Comparison of ENCODE assay signal across 20 cellular contexts in the genomic region with DNA sequence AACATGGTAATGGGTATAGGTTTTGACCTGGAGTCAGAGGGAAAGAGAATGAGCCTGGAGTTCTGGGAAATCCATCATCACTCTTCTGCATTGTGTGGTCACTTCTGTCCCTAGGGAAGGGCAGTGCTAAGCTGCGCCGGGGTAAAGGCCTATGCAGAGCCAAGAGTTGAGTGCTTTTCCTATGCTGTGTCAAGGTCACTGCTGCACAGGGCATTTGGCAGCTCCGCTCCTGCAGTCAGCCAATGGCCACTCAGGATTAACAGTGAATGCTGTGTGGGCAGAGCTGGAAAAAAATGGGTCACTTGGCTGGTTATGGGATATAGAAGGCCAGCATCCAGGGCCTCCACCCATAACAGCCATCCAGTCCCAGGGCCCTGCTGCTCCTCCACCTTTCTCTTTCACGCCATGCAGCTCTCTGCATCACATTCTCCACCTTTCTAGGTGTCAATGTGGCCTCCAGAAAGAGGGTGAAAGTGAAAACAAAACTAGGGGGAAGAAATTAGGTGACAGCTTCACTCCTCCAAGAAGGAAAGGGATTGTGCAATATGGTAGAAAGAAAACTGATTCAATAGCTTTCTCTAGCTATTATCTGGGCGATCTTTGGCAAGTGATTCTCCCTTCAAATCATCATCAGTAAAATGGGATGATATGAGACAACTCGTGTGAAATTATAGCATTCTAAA.
A peak's percentile ranks its signal among the peaks of the same experiment; 100 is the strongest.
DNase-seq lines count a peak whose midpoint lies in the region; ATAC-seq and TF ChIP-seq lines count a peak whose summit lies in the region.
"Had no signal": no experiment of that assay in that cellular context is flagged by ENCODE, and none has a peak within 500 bp of the region (broad histone marks: within the 10 kb centered on the region; RNA-seq: fewer than 3 reads in every experiment).

No MANE protein-coding gene starts in this region.

- POLR2A ChIA-PET in SK-N-SH (lab: Yijun Ruan, JAX) = no interaction called here

- CTCF ChIA-PET in activated naive CD4-positive, alpha-beta T cell treated with anti-CD3 and anti-CD28 coated beads, Interleukin-2, amount 10 ng/mL, durations not matched to agents 7 days and 5 days (lab: Charles Lee) = no interaction called here
- CTCF ChIA-PET in SK-N-SH (lab: Yijun Ruan, JAX) = interaction anchor here (1.3 kb wide), 1 partner anchor 9 kb away, joined by 3 read pairs; no protein-coding TSS in a partner anchor

- WGBS in SK-N-SH (ENCODE audit: low lambda C conversion rate) = 79% methylated on average over 6 of the region's 6 CpGs

- H3K4me2 ChIP-seq in SK-N-SH = no peak overlapping the region

- no peaks in the 10 kb centered on the region for H3K9me3 ChIP-seq in left ventricle myocardium inferior (replicated peaks)
- no peaks in the 10 kb centered on the region for H3K9me3 ChIP-seq in subcutaneous abdominal adipose tissue (ENCODE audit: control insufficient read depth in 5 of 5, low read length in 5 of 5)
- H3K9me3 ChIP-seq in SK-N-SH = no peaks in the 10 kb centered on the region
- H3K9me3 ChIP-seq: vagina had no signal

- intact Hi-C loops in left ventricle myocardium inferior (cut with micrococcal nuclease) = no loop called here

- no peaks in the 10 kb centered on the region for H3K79me2 ChIP-seq in SK-N-SH (ENCODE audit: insufficient read depth)
- H3K79me2 ChIP-seq: parathyroid adenoma had no signal

- DNase-seq in activated naive CD4-positive, alpha-beta T cell treated with anti-CD3 and anti-CD28 coated beads, Interleukin-2, amount 10 ng/mL, durations not matched to agents 7 days and 5 days = peak; percentile 38
- DNase-seq in activated naive CD4-positive, alpha-beta T cell treated with anti-CD3 and anti-CD28 coated beads, Interleukin-2, amount 50 U/mL, for 16 hours = no peak
- no peak for DNase-seq in activated naive CD8-positive, alpha-beta T cell treated with anti-CD3 and anti-CD28 coated beads, Interleukin-2, amount 50 U/mL, for 24 hours
- DNase-seq in left ventricle myocardium inferior (peak; percentile 36), SK-N-SH (no peak), DMS114 treated with DMSO at 0.1 percent for 48 hours (lab: John Stamatoyannopoulos, UW; ENCODE audit: unreplicated experiment) (no peak)
- DNase-seq: activated T-cell treated with anti-CD3 and anti-CD28 coated beads for 4 hours; COR-L47; effector memory CD4-positive, alpha-beta T cell; H7; Kasumi-1; NCI-H1436; T-helper 9 cell had no signal

- H3K27ac ChIP-seq in left ventricle myocardium inferior (replicated peaks) (peak overlapping the region; percentile 53), subcutaneous abdominal adipose tissue (ENCODE audit: low read depth, low read length) (peak overlapping the region; percentile 78), SK-N-SH (ENCODE audit: low read depth in 2 of 2, low read length in 1 of 2) (no peak overlapping the region)
- H3K27ac ChIP-seq: cardiac muscle cell, parathyroid adenoma, vagina had no signal

- no peaks in the 10 kb centered on the region for H4K20me1 ChIP-seq in SK-N-SH (ENCODE audit: insufficient read depth)

- no peaks in the 10 kb centered on the region for H3K36me3 ChIP-seq in left ventricle myocardium inferior
- H3K36me3 ChIP-seq in subcutaneous abdominal adipose tissue (ENCODE audit: control insufficient read depth in 5 of 5, insufficient read depth in 5 of 5, low read length in 5 of 5) = no peaks in the 10 kb centered on the region
- no peaks in the 10 kb centered on the region for H3K36me3 ChIP-seq in SK-N-SH (replicated peaks in 1 of 2; ENCODE audit: control insufficient read depth in 1 of 2, insufficient read depth in 2 of 2, low read length in 1 of 2)
- H3K36me3 ChIP-seq: cardiac muscle cell, vagina had no signal

- no peak for TF ChIP-seq EP300 in SK-N-SH (IDR thresholded peaks at IDR 0.05; ENCODE audit: borderline replicate concordance in 1 of 2, low read depth in 1 of 2, low read length in 1 of 2)

- TF ChIP-seq CTCF in left ventricle myocardium inferior (IDR thresholded peaks at IDR 0.05; ENCODE audit: borderline replicate concordance) (no peak), SK-N-SH (IDR thresholded peaks at IDR 0.05) (no peak)

- peak; percentile 61 for ATAC-seq in activated naive CD8-positive, alpha-beta T cell treated with anti-CD3 and anti-CD28 coated beads, Interleukin-2, amount 50 U/mL, for 24 hours
- ATAC-seq in HG02678 (IDR thresholded peaks at IDR 0.05; ENCODE audit: unreplicated experiment) = no peak

- H2AFZ ChIP-seq in SK-N-SH (ENCODE audit: low read depth) = no peak overlapping the region
- H2AFZ ChIP-seq: parathyroid adenoma had no signal

- H3K36me3 Mint-ChIP-seq in activated naive CD4-positive, alpha-beta T cell treated with anti-CD3 and anti-CD28 coated beads, Interleukin-2, amount 10 ng/mL, durations not matched to agents 7 days and 5 days = peaks cover 2% of the 10 kb centered on the region
- no peaks in the 10 kb centered on the region for H3K36me3 Mint-ChIP-seq in activated naive CD8-positive, alpha-beta T cell treated with anti-CD3 and anti-CD28 coated beads, Interleukin-2, amount 50 U/mL, for 24 hours (ENCODE audit: low read depth)
- H3K36me3 Mint-ChIP-seq: activated naive CD8-positive, alpha-beta T cell had no signal

- H3K4me3 ChIP-seq in left ventricle myocardium inferior (no peak overlapping the region), subcutaneous abdominal adipose tissue (ENCODE audit: low read depth in 1 of 5, low read length in 5 of 5) (no peak overlapping the region), SK-N-SH (ENCODE audit: low read depth in 2 of 2, low read length in 1 of 2) (no peak overlapping the region)
- H3K4me3 ChIP-seq: cardiac muscle cell, vagina had no signal

- H3K9me3 Mint-ChIP-seq in activated naive CD4-positive, alpha-beta T cell treated with anti-CD3 and anti-CD28 coated beads, Interleukin-2, amount 10 ng/mL, durations not matched to agents 7 days and 5 days = no peaks in the 10 kb centered on the region
- no peaks in the 10 kb centered on the region for H3K9me3 Mint-ChIP-seq in activated naive CD8-positive, alpha-beta T cell treated with anti-CD3 and anti-CD28 coated beads, Interleukin-2, amount 50 U/mL, for 24 hours
- H3K9me3 Mint-ChIP-seq: stimulated activated naive CD8-positive, alpha-beta T cell treated with anti-CD3 and anti-CD28 coated beads, Interleukin-15, Interleukin-2, amounts not matched to agents 100 ng/mL and 50 ng/mL, for 24 hours had no signal

- H3K27me3 ChIP-seq in left ventricle myocardium inferior (ENCODE audit: low read depth) = no peaks in the 10 kb centered on the region
- H3K27me3 ChIP-seq in subcutaneous abdominal adipose tissue (ENCODE audit: control insufficient read depth in 5 of 5, insufficient read depth in 4 of 5, low read length in 5 of 5) = no peaks in the 10 kb centered on the region
- no peaks in the 10 kb centered on the region for H3K27me3 ChIP-seq in SK-N-SH (ENCODE audit: insufficient read depth)
- H3K27me3 ChIP-seq: cardiac muscle cell, vagina had no signal

- no peaks in the 10 kb centered on the region for H3F3A ChIP-seq in SK-N-SH (replicated peaks; ENCODE audit: insufficient read depth)

- H3K9ac ChIP-seq in subcutaneous abdominal adipose tissue (ENCODE audit: low read length in 5 of 5) (no peak overlapping the region), SK-N-SH (no peak overlapping the region)
- H3K9ac ChIP-seq: parathyroid adenoma had no signal

- peaks cover 6% of the 10 kb centered on the region for H3K27me3 Mint-ChIP-seq in activated naive CD4-positive, alpha-beta T cell treated with anti-CD3 and anti-CD28 coated beads, Interleukin-2, amount 10 ng/mL, durations not matched to agents 7 days and 5 days
- H3K27me3 Mint-ChIP-seq in activated naive CD8-positive, alpha-beta T cell treated with anti-CD3 and anti-CD28 coated beads, Interleukin-2, amount 50 U/mL, for 24 hours = no peaks in the 10 kb centered on the region
- H3K27me3 Mint-ChIP-seq: activated naive CD8-positive, alpha-beta T cell; stimulated activated naive CD8-positive, alpha-beta T cell treated with anti-CD3 and anti-CD28 coated beads, Interleukin-15, Interleukin-2, amounts not matched to agents 100 ng/mL and 50 ng/mL, for 24 hours had no signal

- H3K4me1 ChIP-seq in left ventricle myocardium inferior (peaks cover 53% of the 10 kb centered on the region), subcutaneous abdominal adipose tissue (ENCODE audit: control insufficient read depth in 5 of 5, insufficient read depth in 5 of 5, low read length in 5 of 5) (peaks cover 17 to 74% (median 68%) of the 10 kb centered on the region in 5 donors), SK-N-SH (ENCODE audit: control insufficient read depth in 1 of 2, insufficient read depth in 2 of 2, low read depth in 1 of 2, low read length in 1 of 2) (peaks cover 0 to 17% of the 10 kb centered on the region in 2 experiments; a peak in 2 of 4 replicates)

- H3K27ac Mint-ChIP-seq in activated naive CD4-positive, alpha-beta T cell treated with anti-CD3 and anti-CD28 coated beads, Interleukin-2, amount 10 ng/mL, durations not matched to agents 7 days and 5 days = peak overlapping the region; percentile 20
- no peak overlapping the region for H3K27ac Mint-ChIP-seq in activated naive CD8-positive, alpha-beta T cell treated with anti-CD3 and anti-CD28 coated beads, Interleukin-2, amount 50 U/mL, for 24 hours
- H3K27ac Mint-ChIP-seq: activated naive CD8-positive, alpha-beta T cell; stimulated activated naive CD8-positive, alpha-beta T cell treated with anti-CD3 and anti-CD28 coated beads, Interleukin-15, Interleukin-2, amounts not matched to agents 100 ng/mL and 50 ng/mL, for 24 hours had no signal

- TF ChIP-seq RAD21 in SK-N-SH (IDR thresholded peaks at IDR 0.05; ENCODE audit: low read length) = no peak

- peaks cover 34% of the 10 kb centered on the region for H3K4me1 Mint-ChIP-seq in activated naive CD4-positive, alpha-beta T cell treated with anti-CD3 and anti-CD28 coated beads, Interleukin-2, amount 10 ng/mL, durations not matched to agents 7 days and 5 days
- peaks cover 13% of the 10 kb centered on the region for H3K4me1 Mint-ChIP-seq in activated naive CD8-positive, alpha-beta T cell treated with anti-CD3 and anti-CD28 coated beads, Interleukin-2, amount 50 U/mL, for 24 hours

- no peaks in the 10 kb centered on the region for H3K9me2 ChIP-seq in SK-N-SH

- H3K4me3 Mint-ChIP-seq in activated naive CD4-positive, alpha-beta T cell treated with anti-CD3 and anti-CD28 coated beads, Interleukin-2, amount 10 ng/mL, durations not matched to agents 7 days and 5 days = no peak overlapping the region
- H3K4me3 Mint-ChIP-seq in activated naive CD8-positive, alpha-beta T cell treated with anti-CD3 and anti-CD28 coated beads, Interleukin-2, amount 50 U/mL, for 24 hours = no peak overlapping the region
- H3K4me3 Mint-ChIP-seq: activated naive CD8-positive, alpha-beta T cell; stimulated activated naive CD8-positive, alpha-beta T cell treated with anti-CD3 and anti-CD28 coated beads, Interleukin-15, Interleukin-2, amounts not matched to agents 100 ng/mL and 50 ng/mL, for 24 hours had no signal

TF ChIP-seq in SK-N-SH, 30 proteins besides CTCF, POLR2A, EP300 and RAD21 (continues in another document):
- TF ChIP-seq CHD2 (IDR thresholded peaks at IDR 0.05; ENCODE audit: low read length, partially characterized antibody) (no peak), FOXM1 (IDR thresholded peaks at IDR 0.05; ENCODE audit: low read depth) (no peak), TEAD4 (IDR thresholded peaks at IDR 0.05; ENCODE audit: borderline replicate concordance, insufficient read depth) (no peak)

Comparison
In these comparisons a context has a peak if more than half of its experiments do, and no peak if none do; other contexts are left out.
1. DNase-seq: peak in activated naive CD4-positive, alpha-beta T cell treated with anti-CD3 and anti-CD28 coated beads, Interleukin-2, amount 10 ng/mL, durations not matched to agents 7 days and 5 days (single experiment) and left ventricle myocardium inferior (single experiment); none in activated naive CD4-positive, alpha-beta T cell treated with anti-CD3 and anti-CD28 coated beads, Interleukin-2, amount 50 U/mL, for 16 hours (single experiment), activated naive CD8-positive, alpha-beta T cell treated with anti-CD3 and anti-CD28 coated beads, Interleukin-2, amount 50 U/mL, for 24 hours (single experiment), SK-N-SH (single experiment) and DMS114 treated with DMSO at 0.1 percent for 48 hours (single experiment).
2. H3K27ac ChIP-seq: peak in left ventricle myocardium inferior (single experiment) and subcutaneous abdominal adipose tissue (single experiment); none in SK-N-SH (0 of 2).